ENCODE assay signal across 12 cellular contexts in genomic region chr1:233599542-233600073, GRCh38. TPM values are rescaled to one million over a fixed set of nuclear protein-coding genes. Genes with fewer than 3 reads are reported as not detected.
DNase-seq lines count a peak whose midpoint lies in the region; ATAC-seq and TF ChIP-seq lines count a peak whose summit lies in the region.
"Had no signal": no experiment of that assay in that cellular context is flagged by ENCODE, and none has a peak within 500 bp of the region (broad histone marks: within the 10 kb centered on the region; RNA-seq: fewer than 3 reads in every experiment).

No MANE protein-coding gene starts in this region.

- intact Hi-C loops in CD4-positive, alpha-beta memory T cell (cut with micrococcal nuclease), result no loop called here
- intact Hi-C loops in vagina (cut with DNase I) (no loop called here), lower leg skin (cut with DNase I; ENCODE audit: low total_unique reads) (no loop called here)

- peaks cover 0 to 7% (median 0%) of the 10 kb centered on the region in 8 donors for H3K9me3 Mint-ChIP-seq in CD4-positive, alpha-beta memory T cell

- H3K4me1 ChIP-seq in CD4-positive, alpha-beta memory T cell (ENCODE audit: insufficient read depth, low read length), result peaks cover 11% of the 10 kb centered on the region
- no peaks in the 10 kb centered on the region for H3K4me1 ChIP-seq in vagina
- H3K4me1 ChIP-seq: SJSA1 had no signal

- H3K36me3 ChIP-seq in CD4-positive, alpha-beta memory T cell (ENCODE audit: insufficient read depth, low read length), result no peaks in the 10 kb centered on the region
- H3K36me3 ChIP-seq in vagina, result no peaks in the 10 kb centered on the region
- H3K36me3 ChIP-seq: SJSA1 had no signal

- TF ChIP-seq POLR2A in vagina (IDR thresholded peaks at IDR 0.05) (no peak), GM18505 (IDR thresholded peaks at IDR 0.05; ENCODE audit: borderline replicate concordance, extremely low read depth, insufficient read depth, insufficient read length) (no peak), lower leg skin (IDR thresholded peaks at IDR 0.05) (no peak)

- H3K4me3 ChIP-seq in CD4-positive, alpha-beta memory T cell (ENCODE audit: low read length in 2 of 2), result no peak overlapping the region
- H3K4me3 ChIP-seq in vagina (no peak overlapping the region), lower leg skin (ENCODE audit: low read depth, poor library complexity, severe bottlenecking) (no peak overlapping the region)
- H3K4me3 ChIP-seq: SJSA1 had no signal

- no peaks in the 10 kb centered on the region for H3K36me3 Mint-ChIP-seq in CD4-positive, alpha-beta memory T cell

- peaks cover 11 to 20% (median 17%) of the 10 kb centered on the region in 4 donors for H3K4me1 Mint-ChIP-seq in CD4-positive, alpha-beta memory T cell

- H3K27me3 Mint-ChIP-seq in CD4-positive, alpha-beta memory T cell, result peaks cover 0 to 5% of the 10 kb centered on the region in 2 donors

- no peak for TF ChIP-seq CTCF in vagina (IDR thresholded peaks at IDR 0.05)
- no peak for TF ChIP-seq CTCF in lower leg skin (IDR thresholded peaks at IDR 0.05)

- no peak overlapping the region for H3K27ac ChIP-seq in CD4-positive, alpha-beta memory T cell (ENCODE audit: low read depth, low read length)
- H3K27ac ChIP-seq in vagina, result no peak overlapping the region
- H3K27ac ChIP-seq: SJSA1 had no signal

- WGBS in lower leg skin, 2 donors, result 72 to 82% methylated on average over 5 of the region's 5 CpGs

- peak overlapping the region in 5 of 8 donors; percentile 5 to 57 (median 32) for H3K4me3 Mint-ChIP-seq in CD4-positive, alpha-beta memory T cell

- DNase-seq in CD4-positive, alpha-beta memory T cell, result no peak
- DNase-seq in vagina (ENCODE audit: extremely low spot score in 2 of 2) (no peak), lower leg skin (ENCODE audit: low spot score in 2 of 2) (no peak)
- DNase-seq: activated CD4-positive, CD25-positive, alpha-beta regulatory T cell; central memory CD4-positive, alpha-beta T cell; NCI-H774 had no signal

- CTCF ChIA-PET in CD4-positive, alpha-beta memory T cell (lab: Charles Lee; ENCODE audit: partially characterized antibody), result no interaction called here

- no peaks in the 10 kb centered on the region for H3K27me3 ChIP-seq in CD4-positive, alpha-beta memory T cell (ENCODE audit: insufficient read depth, low read length)
- H3K27me3 ChIP-seq in vagina, result no peaks in the 10 kb centered on the region
- H3K27me3 ChIP-seq: SJSA1 had no signal

- H3K27ac Mint-ChIP-seq in CD4-positive, alpha-beta memory T cell, result no peak overlapping the region

- no peaks in the 10 kb centered on the region for H3K9me3 ChIP-seq in CD4-positive, alpha-beta memory T cell (ENCODE audit: control insufficient read depth in 1 of 2, low read length in 2 of 2)
- no peaks in the 10 kb centered on the region for H3K9me3 ChIP-seq in vagina
- H3K9me3 ChIP-seq: SJSA1 had no signal

- POLR2A ChIA-PET in CD4-positive, alpha-beta memory T cell (lab: Charles Lee; ENCODE audit: partially characterized antibody), result no interaction called here

- ATAC-seq in GM18907 (IDR thresholded peaks at IDR 0.05; ENCODE audit: unreplicated experiment), result peak; percentile 40
- peak; percentile 45 for ATAC-seq in HG02610 (IDR thresholded peaks at IDR 0.05; ENCODE audit: unreplicated experiment)
- ATAC-seq in HG03442 (IDR thresholded peaks at IDR 0.05; ENCODE audit: unreplicated experiment), result peak; percentile 38
- no peak for ATAC-seq in GM18505 (IDR thresholded peaks at IDR 0.05; ENCODE audit: unreplicated experiment)
- no peak for ATAC-seq in esophagus mucosa

RNA-seq across cellular contexts. Expression of gene KCNK1, which starts 14.3 kb away (rescaled TPM):
- total RNA-seq in CD4-positive, alpha-beta memory T cell, result not detected
- polyA plus RNA-seq in CD4-positive, alpha-beta memory T cell, result not detected
- 11.3 TPM for total RNA-seq in vagina
- total RNA-seq in esophagus mucosa, result 21.9 TPM
- total RNA-seq in lower leg skin, result 10 to 100 TPM; 13.1 to 19.7 (median 17.2) TPM
- total RNA-seq: SJSA1 had no signal

Comparison
In these comparisons a context has a peak if more than half of its experiments do, and no peak if none do; other contexts are left out.
1. ATAC-seq: peak in GM18907 (single experiment), HG02610 (single experiment) and HG03442 (single experiment); none in GM18505 (single experiment) and esophagus mucosa (single experiment).
2. RNA of gene KCNK1, which starts 14.3 kb away (total RNA-seq): 21.9 TPM in esophagus mucosa (single experiment), 13.1 to 19.7 TPM in lower leg skin and 11.3 TPM in vagina (single experiment); not detected in CD4-positive, alpha-beta memory T cell; every median in the first group is over 10 times any median in the second.